In the genomic region with DNA sequence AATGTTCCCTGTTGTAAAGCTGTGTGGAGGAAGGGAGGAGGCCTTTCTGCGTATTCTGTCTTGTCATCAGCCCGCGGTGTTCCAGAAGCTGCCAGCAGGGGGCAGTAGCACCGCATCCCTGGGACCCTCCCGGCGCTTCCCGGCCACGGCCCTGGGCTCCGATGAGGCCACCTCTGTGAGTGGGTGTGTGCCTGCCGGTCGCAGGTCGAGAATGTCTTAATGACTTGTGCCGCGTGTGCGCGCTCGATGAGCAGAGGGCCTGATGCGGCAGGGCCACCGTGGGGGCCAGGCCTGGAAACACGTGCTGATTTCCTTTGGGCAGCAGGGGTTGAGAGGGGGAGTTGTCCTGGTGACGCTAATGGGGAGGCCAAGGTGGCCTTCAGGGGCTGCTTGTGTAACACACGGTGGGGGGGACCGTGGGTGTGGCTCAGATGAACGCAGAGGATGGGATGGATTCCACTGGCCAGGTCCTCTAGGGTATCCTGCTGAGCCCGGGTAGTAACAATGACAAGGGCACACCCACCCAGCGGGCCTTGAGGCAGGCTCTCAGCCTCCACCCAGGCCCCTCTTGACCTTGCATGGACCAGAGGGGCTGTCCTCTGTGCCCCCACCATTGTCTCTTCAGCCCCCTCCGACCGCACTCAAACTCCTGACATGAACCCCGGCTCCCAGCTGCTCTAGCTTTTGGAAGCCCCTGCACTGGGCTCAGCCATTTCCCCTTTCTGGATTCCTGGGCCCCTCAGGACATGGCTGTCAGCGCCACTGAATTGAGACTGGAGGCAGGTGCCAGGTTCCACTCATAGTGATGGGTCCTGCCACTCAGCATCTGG, we compare ENCODE assay signal across 8 cellular contexts.
DNase-seq lines count a peak whose midpoint lies in the region; ATAC-seq and TF ChIP-seq lines count a peak whose summit lies in the region.

No MANE protein-coding gene starts in this region.

- no peaks in the 10 kb centered on the region for H3K36me3 ChIP-seq in cardiac muscle cell

- no peaks in the 10 kb centered on the region for H3K9me3 Mint-ChIP-seq in activated T-cell treated with anti-CD3 and anti-CD28 coated beads, Interleukin-2, amount 50 U/mL, for 4 hours

- peak; percentile 61 for DNase-seq in H4 (ENCODE audit: low spot score)
- DNase-seq in NCI-H524 treated with DMSO at 0.1 percent for 48 hours (lab: John Stamatoyannopoulos, UW) = peak; percentile 10
- DNase-seq in activated T-cell treated with anti-CD3 and anti-CD28 coated beads, Interleukin-2, amount 50 U/mL, for 4 hours = no peak
- DNase-seq in cardiac muscle cell (ENCODE audit: low read depth in 1 of 2, low spot score in 1 of 2) = peak; percentile 53 to 79
- peak; percentile 87 for DNase-seq in posterior vena cava (ENCODE audit: low spot score)

- no peaks in the 10 kb centered on the region for H3K9me3 ChIP-seq in cardiac muscle cell (ENCODE audit: low read depth)

- H3K4me3 Mint-ChIP-seq in activated T-cell treated with anti-CD3 and anti-CD28 coated beads, Interleukin-2, amount 50 U/mL, for 4 hours = no peak overlapping the region

- peaks cover 2% of the 10 kb centered on the region for H3K27me3 ChIP-seq in cardiac muscle cell

- no peak overlapping the region for H3K27ac ChIP-seq in C4-2B
- H3K27ac ChIP-seq in cardiac muscle cell = no peak overlapping the region

- no peaks in the 10 kb centered on the region for H3K4me1 ChIP-seq in cardiac muscle cell (ENCODE audit: low read depth)

- intact Hi-C loops in posterior vena cava (cut with DNase I) = loop anchor here in 1 of 2 donors (10.0 kb wide), 1 partner anchor 882 kb away; the partner anchor contains the start of gene PLXNA4

- ATAC-seq in activated T-cell treated with anti-CD3 and anti-CD28 coated beads, Interleukin-2, amount 50 U/mL, for 4 hours = peak; percentile 16 to 39
- no peak for ATAC-seq in HG02588 (IDR thresholded peaks at IDR 0.05; ENCODE audit: unreplicated experiment)
- ATAC-seq in HG02763 (IDR thresholded peaks at IDR 0.05; ENCODE audit: unreplicated experiment) = no peak

- H3K27me3 Mint-ChIP-seq in activated T-cell treated with anti-CD3 and anti-CD28 coated beads, Interleukin-2, amount 50 U/mL, for 4 hours (ENCODE audit: low read depth) = peaks cover 36% of the 10 kb centered on the region

- no peak overlapping the region for H3K4me3 ChIP-seq in cardiac muscle cell

- peak; percentile 100 for TF ChIP-seq CTCF in C4-2B (conservative IDR thresholded peaks at IDR 0.05)
- TF ChIP-seq CTCF in cardiac muscle cell (IDR thresholded peaks at IDR 0.05; ENCODE audit: low read depth, low read length) = peak; percentile 97

- peaks cover 2% of the 10 kb centered on the region for H3K4me1 Mint-ChIP-seq in activated T-cell treated with anti-CD3 and anti-CD28 coated beads, Interleukin-2, amount 50 U/mL, for 4 hours (ENCODE audit: low read depth)

- no peaks in the 10 kb centered on the region for H3K36me3 Mint-ChIP-seq in activated T-cell treated with anti-CD3 and anti-CD28 coated beads, Interleukin-2, amount 50 U/mL, for 4 hours (ENCODE audit: insufficient read depth)

Comparison
In these comparisons a context has a peak if more than half of its experiments do, and no peak if none do; other contexts are left out.
1. ATAC-seq: peak in activated T-cell treated with anti-CD3 and anti-CD28 coated beads, Interleukin-2, amount 50 U/mL, for 4 hours (2 of 2); none in HG02588 (single experiment) and HG02763 (single experiment).